In the genomic region with DNA sequence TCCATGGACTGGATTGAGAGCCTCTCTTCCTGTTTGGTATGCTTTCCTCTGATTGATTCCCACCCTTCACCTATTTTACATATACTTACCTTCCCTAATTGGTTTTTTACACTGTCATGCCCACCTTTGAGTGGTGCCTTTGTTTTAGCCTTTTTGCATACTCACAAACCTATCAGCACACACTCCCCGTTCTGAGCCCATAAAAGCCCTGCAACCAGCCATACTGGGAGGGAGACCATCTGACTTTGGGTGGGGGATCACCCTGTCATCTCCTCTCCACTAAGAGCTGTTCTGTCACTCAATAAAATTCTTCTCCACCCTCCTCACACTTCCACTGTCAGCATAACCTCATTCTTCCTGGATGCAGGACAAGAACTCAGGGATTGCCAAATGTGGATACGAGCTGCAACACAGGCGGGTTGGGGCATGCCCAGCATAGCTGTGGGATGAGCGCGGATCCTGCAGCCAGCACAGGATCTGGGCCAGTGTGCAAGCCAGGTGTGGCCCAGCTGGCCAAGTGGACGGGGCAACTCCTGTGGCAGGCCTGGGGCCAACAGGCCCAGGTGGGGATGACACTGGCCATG, we compare ENCODE assay signal across 1 cellular context.
TF ChIP-seq lines count a peak whose summit lies in the region.

No MANE protein-coding gene starts in this region.

TF ChIP-seq in IMR-90, 13 proteins besides CTCF, POLR2A, EP300 and RAD21:
- peak; percentile 77 for TF ChIP-seq CEBPB (IDR thresholded peaks at IDR 0.05; ENCODE audit: low read depth, low read length)
- no peak for TF ChIP-seq NFE2L2 (IDR thresholded peaks at IDR 0.05; ENCODE audit: low read depth, low read length)
